Comparison of ENCODE assay signal across 1 cellular context in the genomic region with DNA sequence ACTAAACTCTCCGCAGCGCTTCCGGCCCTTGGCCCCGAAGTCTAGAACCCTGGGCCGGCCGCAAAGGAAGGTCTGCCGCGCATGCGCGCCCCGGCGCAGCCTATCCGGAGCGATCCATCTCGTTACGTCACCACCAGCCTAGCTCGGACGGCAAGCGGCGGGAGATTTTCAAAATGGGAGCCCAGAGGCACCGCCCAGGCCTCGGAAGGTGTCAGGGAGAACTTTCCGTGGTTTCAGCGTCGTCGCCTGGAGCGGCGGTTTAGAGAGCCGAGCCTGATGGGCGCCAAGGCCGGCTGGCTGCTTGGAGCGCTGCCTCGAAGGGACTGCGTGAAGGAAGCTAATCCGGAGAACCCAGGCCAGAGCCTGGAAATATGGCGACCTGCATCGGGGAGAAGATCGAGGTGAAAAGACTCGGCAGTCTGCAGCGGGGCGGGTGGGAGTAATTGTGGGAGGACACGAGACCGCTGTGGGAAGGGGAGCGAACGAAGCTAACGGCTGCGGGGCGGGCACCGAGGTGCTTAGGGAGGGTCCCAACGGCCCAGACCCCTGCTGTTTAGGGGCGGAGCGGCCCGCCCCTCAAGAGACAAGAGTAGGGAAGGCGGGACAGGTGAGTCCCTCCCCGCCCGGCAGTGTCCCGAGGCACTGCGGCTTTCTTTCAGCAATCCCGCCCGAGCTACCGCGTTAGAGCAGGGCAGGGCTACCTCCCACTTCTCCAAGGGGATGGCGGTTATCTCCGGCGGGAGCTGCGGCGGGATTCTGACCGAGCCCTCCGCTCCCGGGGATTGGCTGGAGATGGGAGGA.
TF ChIP-seq lines count a peak whose summit lies in the region.

PLK4 (plus strand) TSS at position 130 of the 801 bp plus-strand sequence; CDS start at position 372, 242 bp downstream.

TF ChIP-seq in K562, 482 proteins besides CTCF, POLR2A, EP300 and RAD21 (continued from another document):
- TF ChIP-seq CBX3 (IDR thresholded peaks at IDR 0.05; ENCODE audit: borderline replicate concordance in 1 of 2, low read length in 2 of 2), result no peak
- TF ChIP-seq SMARCC2 (IDR thresholded peaks at IDR 0.05; ENCODE audit: low read depth), result no peak
- TF ChIP-seq RBM22 (IDR thresholded peaks at IDR 0.05; ENCODE audit: low read depth, low read length, poor library complexity, severe bottlenecking), result peak; percentile 17
- no peak for TF ChIP-seq CEBPZ (IDR thresholded peaks at IDR 0.05; ENCODE audit: borderline replicate concordance, low read depth, low read length)
- no peak for TF ChIP-seq SOX6 (IDR thresholded peaks at IDR 0.05)
- TF ChIP-seq MXI1 (IDR thresholded peaks at IDR 0.05; ENCODE audit: low read depth, low read length), result no peak
- TF ChIP-seq U2AF2 (optimal IDR thresholded peaks at IDR 0.05; ENCODE audit: low read depth, low read length), result no peak
- no peak for TF ChIP-seq TCFL5 (CRISPR knock-in tag; conservative IDR thresholded peaks at IDR 0.05)
- TF ChIP-seq MTA1 (IDR thresholded peaks at IDR 0.05; ENCODE audit: borderline replicate concordance), result 0 out of 2 replicates have a peak, but pooled peaks have one; percentile 11
- no peak for TF ChIP-seq ZFPM2 (CRISPR knock-in tag; IDR thresholded peaks at IDR 0.05)
- TF ChIP-seq CBX5 (IDR thresholded peaks at IDR 0.05; ENCODE audit: borderline replicate concordance, low read depth), result no peak
- no peak for TF ChIP-seq XRCC4 (IDR thresholded peaks at IDR 0.05; ENCODE audit: extremely low read depth, insufficient read depth, insufficient read length)
- TF ChIP-seq BCOR (IDR thresholded peaks at IDR 0.05), result no peak
- no peak for TF ChIP-seq POU5F1 (IDR thresholded peaks at IDR 0.05; ENCODE audit: borderline replicate concordance, low read depth, low read length, partially characterized antibody)
- no peak for TF ChIP-seq XRCC5 (IDR thresholded peaks at IDR 0.05; ENCODE audit: low read depth, low read length)
- TF ChIP-seq ZNF232 (CRISPR knock-in tag; IDR thresholded peaks at IDR 0.05), result no peak
